Comparison of ENCODE assay signal across 23 cellular contexts in the genomic region with DNA sequence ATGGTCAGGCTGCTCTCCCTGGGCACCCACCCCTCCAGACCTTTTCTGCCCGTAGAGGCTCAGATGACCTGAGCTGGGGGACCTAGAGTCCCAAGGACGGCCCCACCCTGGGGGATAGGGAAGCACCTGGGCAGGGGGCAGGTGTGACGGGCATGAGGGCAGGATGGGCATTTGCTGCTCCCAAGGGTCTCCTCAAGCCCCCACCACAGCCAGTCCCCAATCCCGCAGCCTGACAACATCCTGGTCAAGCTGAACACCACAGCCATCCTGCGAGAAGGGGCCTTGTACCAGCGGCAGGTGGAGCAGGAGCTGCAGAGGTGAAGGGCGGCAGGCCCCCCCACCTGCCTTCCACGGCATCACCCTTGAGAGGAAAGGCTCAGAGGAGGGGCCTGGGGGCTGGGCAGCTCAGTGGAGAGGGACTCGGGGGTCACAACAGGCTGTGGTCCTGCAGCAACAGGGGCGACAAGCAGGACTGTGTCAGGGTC. TPM values are rescaled to one million over a fixed set of nuclear protein-coding genes. Genes with fewer than 3 reads are reported as not detected.
"Had no signal": no experiment of that assay in that cellular context is flagged by ENCODE, and none has a peak within 500 bp of the region (broad histone marks: within the 10 kb centered on the region; RNA-seq: fewer than 3 reads in every experiment).

No MANE protein-coding gene starts in this region.

- H3K4me1 Mint-ChIP-seq: nephron had no signal

- H3K27me3 ChIP-seq: esophagus muscularis mucosa, gastrocnemius medialis, heart right ventricle, testis, tibial nerve had no signal

- H3K9me3 ChIP-seq: esophagus muscularis mucosa, gastrocnemius medialis, heart right ventricle, left ventricle myocardium inferior, testis, tibial nerve had no signal

- H3K36me3 Mint-ChIP-seq: naive B cell had no signal

- H3K27me3 Mint-ChIP-seq: naive B cell; stimulated activated naive CD8-positive, alpha-beta T cell treated with anti-CD3 and anti-CD28 coated beads, Interleukin-15, Interleukin-2, amounts not matched to agents 100 ng/mL and 50 ng/mL, for 24 hours had no signal

- H3K4me3 Mint-ChIP-seq: naive B cell; nephron; stimulated activated naive CD8-positive, alpha-beta T cell treated with anti-CD3 and anti-CD28 coated beads, Interleukin-15, Interleukin-2, amounts not matched to agents 100 ng/mL and 50 ng/mL, for 24 hours had no signal

- H3K9me3 Mint-ChIP-seq: naive B cell; nephron; stimulated activated naive CD8-positive, alpha-beta T cell treated with anti-CD3 and anti-CD28 coated beads, Interleukin-15, Interleukin-2, amounts not matched to agents 100 ng/mL and 50 ng/mL, for 24 hours had no signal

- H3K36me3 ChIP-seq: esophagus muscularis mucosa, gastrocnemius medialis, heart right ventricle, left ventricle myocardium inferior, tibial nerve had no signal

- H3K4me3 ChIP-seq: esophagus muscularis mucosa, gastrocnemius medialis, heart right ventricle, left ventricle myocardium inferior, lung, testis, tibial nerve had no signal

- DNase-seq: central memory CD4-positive, alpha-beta T cell; effector memory CD4-positive, alpha-beta T cell; gastrocnemius medialis; heart right ventricle; hypothalamus; left cardiac atrium; left ventricle myocardium inferior; mesenchymal stem cell; naive B cell; small intestine; stimulated activated CD4-positive, alpha-beta T cell treated with anti-CD3 and anti-CD28 coated beads, Interleukin-12 subunit alpha, Interleukin-12 subunit beta, amount 100 ng/mL, for 4 hours; stimulated activated CD4-positive, alpha-beta T cell treated with anti-CD3 and anti-CD28 coated beads, Interleukin-2, amount 100 ng/mL, for 48 hours; testis had no signal

- H3K4me1 ChIP-seq: esophagus muscularis mucosa, gastrocnemius medialis, heart right ventricle, left ventricle myocardium inferior, testis, tibial nerve had no signal

- H3K27ac ChIP-seq: esophagus muscularis mucosa, gastrocnemius medialis, heart right ventricle, left ventricle myocardium inferior, testis, tibial nerve had no signal

- ATAC-seq: gastrocnemius medialis, left cardiac atrium had no signal

- H3K27ac Mint-ChIP-seq: nephron; stimulated activated naive CD8-positive, alpha-beta T cell treated with anti-CD3 and anti-CD28 coated beads, Interleukin-15, Interleukin-2, amounts not matched to agents 100 ng/mL and 50 ng/mL, for 24 hours had no signal

RNA-seq across cellular contexts. Expression of gene CFAP99, which starts 32.3 kb away (rescaled TPM):
- total RNA-seq: fibroblast of villous mesenchyme, gastrocnemius medialis, heart right ventricle, left cardiac atrium, left ventricle myocardium inferior, pulmonary artery endothelial cell, subcutaneous adipose tissue, tibial nerve, ureter had no signal
- polyA plus RNA-seq: heart right ventricle, keratinocyte had no signal
